ENCODE assay signal across 1 cellular context in the genomic region with DNA sequence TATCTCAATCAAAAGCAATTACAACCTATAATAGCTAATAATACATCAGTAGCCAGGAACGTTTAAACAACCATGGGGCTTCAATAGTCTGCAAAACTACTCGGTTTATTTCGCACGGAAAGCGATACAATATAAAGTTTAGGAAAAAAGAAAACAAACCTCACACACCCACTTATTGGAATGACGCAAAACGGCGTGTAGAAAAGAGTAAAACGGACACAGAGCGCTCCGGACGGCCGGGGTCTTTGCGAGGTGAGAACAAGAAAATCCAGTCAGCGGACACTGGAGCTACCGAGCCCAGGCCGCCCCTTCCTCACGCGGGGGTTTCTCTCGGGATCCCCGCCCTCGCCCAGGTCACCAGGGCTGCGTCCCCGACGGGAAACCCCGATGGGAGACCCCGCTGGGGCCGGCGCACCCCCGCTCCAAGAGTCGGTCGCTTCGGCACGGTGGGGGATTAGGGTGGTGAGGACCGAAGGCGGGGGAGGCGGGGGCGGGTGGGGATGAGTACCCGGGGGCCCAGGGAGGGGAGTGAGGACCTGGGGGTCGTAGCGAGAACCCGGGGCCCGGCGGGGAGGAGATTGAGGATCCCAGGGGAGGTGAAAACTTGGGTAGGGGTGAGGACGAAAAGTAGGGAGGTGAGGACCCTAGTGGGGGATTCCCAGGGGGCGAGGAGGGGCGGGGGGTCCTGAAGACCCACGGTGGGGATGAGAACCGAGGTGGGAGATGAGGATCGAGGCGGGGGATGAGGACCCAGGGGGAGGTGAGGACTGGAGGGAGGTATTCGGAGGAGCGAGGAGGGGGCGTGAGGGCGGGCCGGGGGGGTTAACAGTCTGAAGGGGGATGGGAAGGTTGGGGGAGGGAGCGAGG.
TF ChIP-seq lines count a peak whose summit lies in the region.

No MANE protein-coding gene starts in this region.

TF ChIP-seq in HCT116, 20 proteins besides CTCF, POLR2A, EP300 and RAD21 (continued from another document):
- TF ChIP-seq, protein P1, sequence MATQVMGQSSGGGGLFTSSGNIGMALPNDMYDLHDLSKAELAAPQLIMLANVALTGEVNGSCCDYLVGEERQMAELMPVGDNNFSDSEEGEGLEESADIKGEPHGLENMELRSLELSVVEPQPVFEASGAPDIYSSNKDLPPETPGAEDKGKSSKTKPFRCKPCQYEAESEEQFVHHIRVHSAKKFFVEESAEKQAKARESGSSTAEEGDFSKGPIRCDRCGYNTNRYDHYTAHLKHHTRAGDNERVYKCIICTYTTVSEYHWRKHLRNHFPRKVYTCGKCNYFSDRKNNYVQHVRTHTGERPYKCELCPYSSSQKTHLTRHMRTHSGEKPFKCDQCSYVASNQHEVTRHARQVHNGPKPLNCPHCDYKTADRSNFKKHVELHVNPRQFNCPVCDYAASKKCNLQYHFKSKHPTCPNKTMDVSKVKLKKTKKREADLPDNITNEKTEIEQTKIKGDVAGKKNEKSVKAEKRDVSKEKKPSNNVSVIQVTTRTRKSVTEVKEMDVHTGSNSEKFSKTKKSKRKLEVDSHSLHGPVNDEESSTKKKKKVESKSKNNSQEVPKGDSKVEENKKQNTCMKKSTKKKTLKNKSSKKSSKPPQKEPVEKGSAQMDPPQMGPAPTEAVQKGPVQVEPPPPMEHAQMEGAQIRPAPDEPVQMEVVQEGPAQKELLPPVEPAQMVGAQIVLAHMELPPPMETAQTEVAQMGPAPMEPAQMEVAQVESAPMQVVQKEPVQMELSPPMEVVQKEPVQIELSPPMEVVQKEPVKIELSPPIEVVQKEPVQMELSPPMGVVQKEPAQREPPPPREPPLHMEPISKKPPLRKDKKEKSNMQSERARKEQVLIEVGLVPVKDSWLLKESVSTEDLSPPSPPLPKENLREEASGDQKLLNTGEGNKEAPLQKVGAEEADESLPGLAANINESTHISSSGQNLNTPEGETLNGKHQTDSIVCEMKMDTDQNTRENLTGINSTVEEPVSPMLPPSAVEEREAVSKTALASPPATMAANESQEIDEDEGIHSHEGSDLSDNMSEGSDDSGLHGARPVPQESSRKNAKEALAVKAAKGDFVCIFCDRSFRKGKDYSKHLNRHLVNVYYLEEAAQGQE (IDR thresholded peaks at IDR 0.05; ENCODE audit: low read depth) = no peak
- TF ChIP-seq SP1 (IDR thresholded peaks at IDR 0.05; ENCODE audit: low read depth) = no peak
- TF ChIP-seq CEBPB (IDR thresholded peaks at IDR 0.05; ENCODE audit: low read depth) = no peak
- no peak for TF ChIP-seq CBX3 (IDR thresholded peaks at IDR 0.05; ENCODE audit: low read depth)
- TF ChIP-seq, protein P2, sequence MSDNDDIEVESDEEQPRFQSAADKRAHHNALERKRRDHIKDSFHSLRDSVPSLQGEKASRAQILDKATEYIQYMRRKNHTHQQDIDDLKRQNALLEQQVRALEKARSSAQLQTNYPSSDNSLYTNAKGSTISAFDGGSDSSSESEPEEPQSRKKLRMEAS (IDR thresholded peaks at IDR 0.05) = no peak
- TF ChIP-seq EZH2phosphoT487 (IDR thresholded peaks at IDR 0.05; ENCODE audit: borderline replicate concordance) = no peak
TF ChIP-seq in HCT116: peak in this region for 0.
